In the genomic region with DNA sequence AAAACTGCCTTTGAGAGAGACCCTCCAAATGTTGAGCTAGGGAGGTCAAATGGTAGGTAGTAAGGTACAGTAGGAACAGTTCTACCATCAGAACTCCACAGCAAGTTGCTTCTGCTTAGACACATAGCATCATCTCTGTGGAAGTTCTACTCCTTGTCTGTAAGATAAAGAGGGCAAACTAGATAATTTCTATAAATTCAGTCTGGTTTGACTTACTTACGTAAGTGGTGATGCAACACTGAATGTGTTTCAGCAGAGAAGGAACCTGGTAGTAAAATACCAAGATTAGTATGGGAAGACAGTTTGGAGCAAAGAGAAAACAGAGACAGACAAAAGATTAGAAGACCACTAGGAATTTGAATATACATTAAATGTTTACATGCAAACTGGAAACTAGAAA, we compare ENCODE assay signal across 18 cellular contexts. TPM values are rescaled to one million over a fixed set of nuclear protein-coding genes. Genes with fewer than 3 reads are reported as not detected.
DNase-seq lines count a peak whose midpoint lies in the region; ATAC-seq and TF ChIP-seq lines count a peak whose summit lies in the region.
"Had no signal": no experiment of that assay in that cellular context is flagged by ENCODE, and none has a peak within 500 bp of the region (broad histone marks: within the 10 kb centered on the region; RNA-seq: fewer than 3 reads in every experiment).

No MANE protein-coding gene starts in this region.

- no peak overlapping the region for H2AK5ac ChIP-seq in IMR-90 (ENCODE audit: low read depth, low read length)

- no peak overlapping the region for H3K9ac ChIP-seq in IMR-90 (ENCODE audit: low read depth, low read length)
- no peak overlapping the region for H3K9ac ChIP-seq in adipocyte (ENCODE audit: low read length)

- no peak overlapping the region for H3K14ac ChIP-seq in IMR-90 (replicated peaks; ENCODE audit: low read depth, low read length)

- H3K27ac ChIP-seq in IMR-90 (ENCODE audit: insufficient read depth, low read length) (no peak overlapping the region), left lung (no peak overlapping the region)
- H3K27ac ChIP-seq: C4-2B, SJSA1 had no signal

- H2BK5ac ChIP-seq in IMR-90 (ENCODE audit: low read depth, low read length, poor library complexity, severe bottlenecking): no peak overlapping the region

- POLR2A ChIA-PET in Caco-2 (lab: Charles Lee): no interaction called here
- POLR2A ChIA-PET in IMR-90 (lab: Charles Lee; ENCODE audit: unreplicated experiment): no interaction called here

- no peak overlapping the region for H2BK15ac ChIP-seq in IMR-90 (ENCODE audit: low read depth, low read length)

- no peak overlapping the region for H4K91ac ChIP-seq in IMR-90 (ENCODE audit: insufficient read depth, low read depth, low read length)

- no peak overlapping the region for H2BK20ac ChIP-seq in IMR-90 (ENCODE audit: low read depth, low read length)

- H3K4me3 ChIP-seq in Caco-2 (ENCODE audit: low read depth, low read length) (no peak overlapping the region), IMR-90 (ENCODE audit: insufficient read depth, low read depth, low read length) (no peak overlapping the region), adipocyte (ENCODE audit: low read length) (no peak overlapping the region), foreskin fibroblast (ENCODE audit: low read depth in 1 of 2, low read length in 2 of 2) (no peak overlapping the region), left lung (no peak overlapping the region)
- H3K4me3 ChIP-seq: SJSA1 had no signal

- no peak overlapping the region for H3K23ac ChIP-seq in IMR-90 (ENCODE audit: low read depth, low read length)

- dilution Hi-C loops in IMR-90 (cut with HindIII; ENCODE audit: low sequenced_read_pairs, unreplicated experiment): no loop called here

- TF ChIP-seq POLR2A in IMR-90 (IDR thresholded peaks at IDR 0.05; ENCODE audit: low read depth, low read length): no peak

- no peak overlapping the region for H3K4me2 ChIP-seq in IMR-90 (ENCODE audit: low read depth, low read length)

- BruUV-seq in Caco-2 (replicated peaks; lab: Mats Ljungman, UMichigan) (no TSS peak), IMR-90 (replicated peaks; lab: Mats Ljungman, UMichigan) (no TSS peak)

- H3K79me1 ChIP-seq in IMR-90 (ENCODE audit: low read depth in 1 of 2, low read length in 2 of 2): peaks cover 10 to 45% of the 10 kb centered on the region in 2 experiments

- peaks cover 10% of the 10 kb centered on the region for H3K4me1 Mint-ChIP-seq in Caco-2 (ENCODE audit: low read depth, unreplicated experiment)

- peaks cover 10% of the 10 kb centered on the region; the same call in 1 of the 2 replicates for H3K4me1 ChIP-seq in Caco-2
- no peaks in the 10 kb centered on the region for H3K4me1 ChIP-seq in IMR-90 (ENCODE audit: control insufficient read depth, insufficient read depth, low read length)
- H3K4me1 ChIP-seq in adipocyte (ENCODE audit: control insufficient read depth, insufficient read depth, low read length): peaks cover 6% of the 10 kb centered on the region
- no peaks in the 10 kb centered on the region for H3K4me1 ChIP-seq in left lung
- H3K4me1 ChIP-seq: SJSA1 had no signal

- no peaks in the 10 kb centered on the region for H3K9me3 Mint-ChIP-seq in Caco-2 (ENCODE audit: unreplicated experiment)

- DNase-seq in Caco-2 (no peak), IMR-90 (peak; percentile 17), adipocyte (ENCODE audit: low read depth) (peak; percentile 31), foreskin fibroblast (peak; percentile 12 to 41), left lung (no peak), UCSD-AML1 (lab: John Stamatoyannopoulos, UW; ENCODE audit: unreplicated experiment) (no peak)
- DNase-seq: DMS79, HFFc6, KG1, NCI-H1092, NCI-H1436 treated with DMSO at 0.1 percent for 48 hours, NCI-H2081 treated with DMSO at 0.1 percent for 48 hours, NCI-H510A treated with DMSO at 0.1 percent for 48 hours, NCI-H774, SW 1271 had no signal

- no peak overlapping the region for H2AFZ ChIP-seq in IMR-90 (replicated peaks; ENCODE audit: low read length, poor library complexity)

- ATAC-seq in IMR-90 (ENCODE audit: low read depth) (no peak), left lung (no peak), GM18519 (IDR thresholded peaks at IDR 0.05; ENCODE audit: low FRiP score, unreplicated experiment) (no peak)

- H3K36me3 ChIP-seq in Caco-2 (ENCODE audit: control insufficient read depth, insufficient read depth, low read length): peaks cover 2% of the 10 kb centered on the region; the same call in 1 of the 2 replicates
- peaks cover 11% of the 10 kb centered on the region; the same call in 1 of the 2 replicates for H3K36me3 ChIP-seq in IMR-90 (ENCODE audit: control insufficient read depth, insufficient read depth, low read length)
- H3K36me3 ChIP-seq in adipocyte (ENCODE audit: control insufficient read depth, insufficient read depth, low read length, severe bottlenecking): peaks cover 20% of the 10 kb centered on the region
- H3K36me3 ChIP-seq in left lung: peaks cover 0 to 29% of the 10 kb centered on the region in 2 donors
- H3K36me3 ChIP-seq: SJSA1 had no signal

- H2BK120ac ChIP-seq in IMR-90 (ENCODE audit: low read depth, low read length): no peak overlapping the region

- H3K4ac ChIP-seq in IMR-90 (ENCODE audit: low read depth, low read length): no peak overlapping the region

- no CpG with 5 or more reads among the region's 1 CpG for WGBS in IMR-90 (ENCODE audit: extremely low coverage in 2 of 2, insufficient read length in 1 of 2), 2 experiments

- no peak for TF ChIP-seq RAD21 in IMR-90 (IDR thresholded peaks at IDR 0.05; ENCODE audit: low read length)

- H3K4me3 Mint-ChIP-seq in Caco-2 (ENCODE audit: unreplicated experiment): no peak overlapping the region
- H3K4me3 Mint-ChIP-seq: HFFc6 had no signal

- no peak overlapping the region for H2AK9ac ChIP-seq in IMR-90 (replicated peaks; ENCODE audit: low read depth, low read length, poor library complexity)

- H3K9me1 ChIP-seq in IMR-90 (ENCODE audit: insufficient read depth, low read length): no peaks in the 10 kb centered on the region

- no peaks in the 10 kb centered on the region for H3K27me3 Mint-ChIP-seq in Caco-2 (ENCODE audit: insufficient read depth, unreplicated experiment)

- TF ChIP-seq CTCF in Caco-2 (IDR thresholded peaks at IDR 0.05; ENCODE audit: insufficient read depth in 1 of 2, low read depth in 1 of 2, low read length in 1 of 2, severe bottlenecking in 1 of 2, unreplicated experiment in 1 of 2) (no peak), IMR-90 (conservative IDR thresholded peaks at IDR 0.05; ENCODE audit: low read depth, low read length) (no peak), foreskin fibroblast (IDR thresholded peaks at IDR 0.05; ENCODE audit: low read depth, low read length) (no peak), left lung (IDR thresholded peaks at IDR 0.05) (no peak)

- H3K56ac ChIP-seq in IMR-90 (ENCODE audit: extremely low read depth, insufficient read depth, low read length): no peak overlapping the region

- peaks cover 92% of the 10 kb centered on the region for H3K36me3 Mint-ChIP-seq in Caco-2 (ENCODE audit: insufficient read depth, unreplicated experiment)

- H4K20me1 ChIP-seq in IMR-90 (ENCODE audit: insufficient read depth, low read length): no peaks in the 10 kb centered on the region

- in situ Hi-C loops in IMR-90 (cut with MboI; ENCODE audit: low sequenced_read_pairs): no loop called here

- H3K18ac ChIP-seq in IMR-90 (ENCODE audit: low read depth, low read length): no peak overlapping the region; the same call in 1 of the 2 replicates

- intact Hi-C loops in Caco-2 (cut with micrococcal nuclease; ENCODE audit: unreplicated experiment): no loop called here
- intact Hi-C loops in IMR-90 (cut with micrococcal nuclease): no loop called here
- intact Hi-C loops in left lung (cut with DNase I): no loop called here

- CTCF ChIA-PET in Caco-2 (lab: Charles Lee) (no interaction called here), IMR-90 (lab: Yijun Ruan, JAX) (interaction anchor here (1.0 kb wide), 1 partner anchor 47 kb away, joined by 5 read pairs; no protein-coding TSS in a partner anchor)

- H3K9me3 ChIP-seq in Caco-2 (no peaks in the 10 kb centered on the region), IMR-90 (ENCODE audit: control insufficient read depth, insufficient read depth, low read length) (no peaks in the 10 kb centered on the region), adipocyte (ENCODE audit: control insufficient read depth, low read length) (no peaks in the 10 kb centered on the region), left lung (no peaks in the 10 kb centered on the region)
- H3K9me3 ChIP-seq: SJSA1 had no signal

- no peak overlapping the region for H4K5ac ChIP-seq in IMR-90 (ENCODE audit: low read depth, low read length)

- H3K27ac Mint-ChIP-seq in Caco-2 (ENCODE audit: unreplicated experiment): peak overlapping the region; percentile 26
- H3K27ac Mint-ChIP-seq: HFFc6 had no signal

- no peak overlapping the region for H4K8ac ChIP-seq in IMR-90 (ENCODE audit: low read depth in 2 of 2, low read length in 2 of 2)

- H3K27me3 ChIP-seq in Caco-2 (replicated peaks; ENCODE audit: control insufficient read depth, insufficient read depth, low read length) (no peaks in the 10 kb centered on the region), IMR-90 (ENCODE audit: control insufficient read depth, insufficient read depth, low read length) (no peaks in the 10 kb centered on the region), adipocyte (replicated peaks; ENCODE audit: control insufficient read depth, insufficient read depth, low read length) (no peaks in the 10 kb centered on the region), left lung (no peaks in the 10 kb centered on the region)
- H3K27me3 ChIP-seq: SJSA1 had no signal

TF ChIP-seq in IMR-90, 13 proteins besides CTCF, POLR2A, EP300 and RAD21:
- TF ChIP-seq CEBPB (IDR thresholded peaks at IDR 0.05; ENCODE audit: low read depth, low read length) (peak; percentile 64), SMC3 (IDR thresholded peaks at IDR 0.05; ENCODE audit: low read depth, low read length) (no peak)

RNA-seq across cellular contexts. Expression of gene KITLG, which starts 42.0 kb away (rescaled TPM):
- total RNA-seq in Caco-2 (2022) (200 and 211 TPM in 2 replicates), IMR-90 (2012; rRNA removed) (87.5 and 117 TPM in 2 replicates), left lung (10 to 100 TPM; 52.6 to 69.1 TPM)
- polyA plus RNA-seq in IMR-90 (2012; rRNA removed): 11.1 and 14.5 TPM in 2 replicates
- polyA plus RNA-seq in IMR-90 (2012; cell fraction: cytosol; rRNA removed): 5.2 and 8.9 TPM in 2 replicates
- polyA plus RNA-seq in IMR-90 (2012; cell fraction: nucleus; rRNA removed; ENCODE audit: low replicate concordance): 1.7 and 8.7 TPM in 2 replicates

Comparison
In these comparisons a context has a peak if more than half of its experiments do, and no peak if none do; other contexts are left out.
1. DNase-seq: peak in IMR-90 (single experiment), adipocyte (single experiment) and foreskin fibroblast (2 of 2); none in Caco-2 (0 of 2), left lung (0 of 2) and UCSD-AML1 (single experiment).